Comparison of ENCODE assay signal across 8 cellular contexts in the genomic region with DNA sequence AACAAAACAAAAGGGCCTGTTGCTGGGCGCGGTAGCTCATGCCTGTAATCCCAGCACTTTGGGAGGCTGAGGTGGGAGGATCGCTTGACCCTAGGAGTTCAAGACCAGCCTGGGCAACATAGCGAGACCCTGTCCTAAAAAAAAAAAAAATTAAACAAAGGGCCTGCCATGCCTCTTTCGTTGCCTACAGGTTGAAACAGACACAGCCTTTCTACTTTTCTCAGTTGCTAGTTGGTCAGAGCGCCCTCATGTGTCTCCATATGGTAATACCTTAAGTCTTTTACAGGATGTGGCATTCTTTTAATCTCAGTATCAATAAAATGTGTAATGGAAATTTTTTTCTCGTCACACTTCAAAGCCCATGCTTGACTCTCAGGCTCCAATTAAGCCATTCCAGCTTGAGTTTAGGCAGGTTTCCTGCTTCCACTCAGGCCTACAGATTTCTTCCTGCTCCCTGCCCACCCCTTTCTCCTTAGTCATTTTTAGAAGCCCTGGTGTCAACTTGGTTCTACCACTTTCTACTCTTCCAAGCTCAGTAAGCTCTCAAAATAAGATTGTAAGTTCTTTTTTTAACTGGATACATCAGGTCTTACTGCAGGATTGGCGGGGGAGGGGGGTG. TPM values are rescaled to one million over a fixed set of nuclear protein-coding genes. Genes with fewer than 3 reads are reported as not detected.
A peak's percentile ranks its signal among the peaks of the same experiment; 100 is the strongest.
DNase-seq lines count a peak whose midpoint lies in the region; ATAC-seq and TF ChIP-seq lines count a peak whose summit lies in the region.

No MANE protein-coding gene starts in this region.

- H3K36me3 ChIP-seq in DND-41 (ENCODE audit: insufficient read depth, low read length) (no peaks in the 10 kb centered on the region), KMS-11 (ENCODE audit: insufficient read depth) (no peaks in the 10 kb centered on the region), lung (ENCODE audit: control insufficient read depth in 2 of 2, insufficient read depth in 2 of 2, low read length in 2 of 2) (no peaks in the 10 kb centered on the region)

- ATAC-seq in DND-41 (ENCODE audit: insufficient read depth, low read depth), result 0 out of 3 replicates have a peak, but pooled peaks have one; percentile 28
- ATAC-seq in lung (ENCODE audit: insufficient read depth, low FRiP score), result no peak
- no peak for ATAC-seq in HG03025 (IDR thresholded peaks at IDR 0.05; ENCODE audit: low FRiP score, unreplicated experiment)
- ATAC-seq in HG02970 (IDR thresholded peaks at IDR 0.05; ENCODE audit: low FRiP score, unreplicated experiment), result no peak
- ATAC-seq in GM21723 (IDR thresholded peaks at IDR 0.05; ENCODE audit: unreplicated experiment), result no peak

- H3K4me1 ChIP-seq in DND-41 (ENCODE audit: insufficient read depth, low read length) (peaks cover 47% of the 10 kb centered on the region), KMS-11 (ENCODE audit: low read depth, poor library complexity, severe bottlenecking) (peaks cover 50% of the 10 kb centered on the region), lung (ENCODE audit: control insufficient read depth in 2 of 2, insufficient read depth in 2 of 2, low read length in 2 of 2) (peaks cover 0 to 4% of the 10 kb centered on the region in 2 donors)

- 63 to 65% methylated on average over 8 of the region's 8 CpGs for WGBS in lung, 2 donors

- no peaks in the 10 kb centered on the region for H3K27me3 ChIP-seq in DND-41 (ENCODE audit: insufficient read depth, low read length, poor library complexity)
- H3K27me3 ChIP-seq in KMS-11 (ENCODE audit: insufficient read depth, low read depth), result no peaks in the 10 kb centered on the region
- no peaks in the 10 kb centered on the region for H3K27me3 ChIP-seq in lung (ENCODE audit: control insufficient read depth, insufficient read depth)

- no peaks in the 10 kb centered on the region for H3K9me3 ChIP-seq in DND-41 (ENCODE audit: insufficient read depth, low read length, severe bottlenecking)
- peaks cover 0 to 2% of the 10 kb centered on the region in 2 donors for H3K9me3 ChIP-seq in lung (ENCODE audit: control insufficient read depth in 2 of 2, insufficient read depth in 1 of 2, low read length in 1 of 2)

- no peak overlapping the region for H2AFZ ChIP-seq in DND-41 (ENCODE audit: low read depth, low read length)
- H2AFZ ChIP-seq in KMS-11 (ENCODE audit: low read depth), result peak overlapping the region; percentile 57; the same call in 1 of the 2 replicates

- H3K27ac ChIP-seq in DND-41 (ENCODE audit: low read length) (peak overlapping the region; percentile 55), KMS-11 (peak overlapping the region; percentile 100), lung (ENCODE audit: low read depth in 1 of 2, low read length in 1 of 2) (no peak overlapping the region)

- DNase-seq in DND-41 (peak; percentile 61), SIG-M5 (lab: John Stamatoyannopoulos, UW) (peak; percentile 5), amniotic epithelial cell (ENCODE audit: low read depth) (peak; percentile 34), lung (ENCODE audit: low spot score) (no peak)

- TF ChIP-seq CTCF in DND-41 (IDR thresholded peaks at IDR 0.05; ENCODE audit: borderline replicate concordance, extremely low read depth, low read length, poor library complexity, severe bottlenecking) (peak; percentile 68), KMS-11 (conservative IDR thresholded peaks at IDR 0.05; ENCODE audit: low read depth, low read length) (peak; percentile 71), lung (IDR thresholded peaks at IDR 0.05; ENCODE audit: control extremely low read depth, extremely low read depth) (peak; percentile 3)

- H3K79me2 ChIP-seq in DND-41 (ENCODE audit: insufficient read depth, low read length), result no peaks in the 10 kb centered on the region
- H3K79me2 ChIP-seq in KMS-11 (ENCODE audit: insufficient read depth, low read depth), result no peaks in the 10 kb centered on the region

- H3K4me3 ChIP-seq in DND-41 (ENCODE audit: low read depth in 1 of 2, low read length in 2 of 2) (no peak overlapping the region), KMS-11 (IDR thresholded peaks at IDR 0.05; ENCODE audit: insufficient read depth, low read depth, low read length) (no peak overlapping the region), lung (no peak overlapping the region)

- H4K20me1 ChIP-seq in DND-41 (ENCODE audit: insufficient read depth, low read length), result no peaks in the 10 kb centered on the region
- no peaks in the 10 kb centered on the region for H4K20me1 ChIP-seq in KMS-11 (ENCODE audit: insufficient read depth)

- no peak overlapping the region for H3K4me2 ChIP-seq in DND-41 (ENCODE audit: insufficient read depth, low read length)
- peak overlapping the region; percentile 39 for H3K4me2 ChIP-seq in KMS-11

- H3K9ac ChIP-seq in DND-41 (ENCODE audit: low read depth, low read length) (no peak overlapping the region), KMS-11 (peak overlapping the region; percentile 86; the same call in 1 of the 2 replicates)

RNA-seq across cellular contexts. Expression of gene SOWAHD, which starts 4.6 kb away (rescaled TPM):
- total RNA-seq in lung, result 1 to 10 TPM; 1.4 to 5.8 TPM
- polyA plus RNA-seq in lung, result 1 to 10 TPM; 3.0 TPM

RNA-seq across cellular contexts. Expression of gene RPL39, which starts 37.7 kb away (rescaled TPM):
- 1,000 to 10,000 TPM in 1 of 2 donors, 100 to 1,000 TPM in 1; 662 to 1,097 TPM for total RNA-seq in lung
- over 10,000 TPM in 1 of 2 donors, 1,000 to 10,000 TPM in 1; 4,331 to 10,699 TPM for polyA plus RNA-seq in lung

Comparison
In these comparisons a context has a peak if more than half of its experiments do, and no peak if none do; other contexts are left out.
1. H3K27ac ChIP-seq: peak in DND-41 (single experiment) and KMS-11 (single experiment); none in lung (0 of 2).
2. CTCF ChIP-seq: peak in every context shown above with its lines; median percentile 71 in KMS-11; 68 in DND-41; 3 in lung.